In genomic region chrY:7712274-7712673, GRCh38 we compare ENCODE assay signal across 18 cellular contexts.
"Had no signal": no experiment of that assay in that cellular context is flagged by ENCODE, and none has a peak within 500 bp of the region (broad histone marks: within the 10 kb centered on the region; RNA-seq: fewer than 3 reads in every experiment).

No MANE protein-coding gene starts in this region.

- H3K27ac Mint-ChIP-seq: activated CD4-positive, alpha-beta T cell treated with anti-CD3 and anti-CD28 coated beads for 36 hours; activated CD8-positive, alpha-beta T cell treated with anti-CD3 and anti-CD28 coated beads for 36 hours; activated naive CD8-positive, alpha-beta T cell treated with anti-CD3 and anti-CD28 coated beads, Interleukin-2, amount 10 ng/mL, durations not matched to agents 7 days and 5 days; activated T-cell treated with anti-CD3 and anti-CD28 coated beads, Interleukin-2, amount 50 U/mL, for 72 hours; memory B cell; stimulated activated naive CD8-positive, alpha-beta T cell treated with anti-CD3 and anti-CD28 coated beads, Interleukin-15, Interleukin-2, amounts not matched to agents 100 ng/mL and 50 ng/mL, for 24 hours had no signal

- H3K36me3 Mint-ChIP-seq: activated naive CD8-positive, alpha-beta T cell treated with anti-CD3 and anti-CD28 coated beads, Interleukin-2, amount 10 ng/mL, durations not matched to agents 7 days and 5 days; memory B cell had no signal

- H3K27ac ChIP-seq: coronary artery, heart left ventricle, upper lobe of left lung, VCaP had no signal

- H3K4me1 ChIP-seq: heart left ventricle, upper lobe of left lung had no signal

- H3K9me3 ChIP-seq: heart left ventricle, upper lobe of left lung had no signal

- ATAC-seq: activated CD4-positive, alpha-beta T cell treated with anti-CD3 and anti-CD28 coated beads for 36 hours; activated CD8-positive, alpha-beta T cell treated with anti-CD3 and anti-CD28 coated beads for 36 hours; activated T-cell treated with anti-CD3 and anti-CD28 coated beads, Interleukin-2, amount 50 U/mL, for 72 hours; heart left ventricle had no signal

- DNase-seq: activated CD4-positive, alpha-beta T cell treated with anti-CD3 and anti-CD28 coated beads for 36 hours; activated CD8-positive, alpha-beta memory T cell treated with anti-CD3 and anti-CD28 coated beads, Interleukin-2, amount 50 U/mL, for 4 hours; activated CD8-positive, alpha-beta T cell treated with anti-CD3 and anti-CD28 coated beads for 36 hours; activated naive CD8-positive, alpha-beta T cell treated with anti-CD3 and anti-CD28 coated beads, Interleukin-2, amount 10 ng/mL, durations not matched to agents 7 days and 5 days; activated T-cell treated with anti-CD3 and anti-CD28 coated beads, Interleukin-2, amount 50 U/mL, for 72 hours; aorta; caudate nucleus; effector memory CD4-positive, alpha-beta T cell; heart left ventricle; stimulated activated CD4-positive, alpha-beta T cell treated with anti-CD3 and anti-CD28 coated beads, Interleukin-15, amount 100 ng/mL, for 24 hours; stimulated activated CD4-positive, alpha-beta T cell treated with anti-CD3 and anti-CD28 coated beads, Interleukin-4, amount 100 ng/mL, for 24 hours; T1000; upper lobe of left lung had no signal

- H3K4me3 ChIP-seq: coronary artery, heart left ventricle, upper lobe of left lung had no signal

- H3K4me1 Mint-ChIP-seq: activated CD4-positive, alpha-beta T cell treated with anti-CD3 and anti-CD28 coated beads for 36 hours; activated naive CD8-positive, alpha-beta T cell treated with anti-CD3 and anti-CD28 coated beads, Interleukin-2, amount 10 ng/mL, durations not matched to agents 7 days and 5 days; memory B cell; neural crest cell had no signal

- H3K27me3 ChIP-seq: heart left ventricle, upper lobe of left lung had no signal

- H3K9me3 Mint-ChIP-seq: activated CD8-positive, alpha-beta T cell treated with anti-CD3 and anti-CD28 coated beads for 36 hours; activated naive CD8-positive, alpha-beta T cell treated with anti-CD3 and anti-CD28 coated beads, Interleukin-2, amount 10 ng/mL, durations not matched to agents 7 days and 5 days; activated T-cell treated with anti-CD3 and anti-CD28 coated beads, Interleukin-2, amount 50 U/mL, for 72 hours; memory B cell; neural crest cell; stimulated activated naive CD8-positive, alpha-beta T cell treated with anti-CD3 and anti-CD28 coated beads, Interleukin-15, Interleukin-2, amounts not matched to agents 100 ng/mL and 50 ng/mL, for 24 hours had no signal

- H3K36me3 ChIP-seq: heart left ventricle, upper lobe of left lung had no signal

- H3K4me3 Mint-ChIP-seq: activated CD4-positive, alpha-beta T cell treated with anti-CD3 and anti-CD28 coated beads for 36 hours; activated CD8-positive, alpha-beta T cell treated with anti-CD3 and anti-CD28 coated beads for 36 hours; activated naive CD8-positive, alpha-beta T cell treated with anti-CD3 and anti-CD28 coated beads, Interleukin-2, amount 10 ng/mL, durations not matched to agents 7 days and 5 days; activated T-cell treated with anti-CD3 and anti-CD28 coated beads, Interleukin-2, amount 50 U/mL, for 72 hours; memory B cell; neural crest cell; stimulated activated naive CD8-positive, alpha-beta T cell treated with anti-CD3 and anti-CD28 coated beads, Interleukin-15, Interleukin-2, amounts not matched to agents 100 ng/mL and 50 ng/mL, for 24 hours had no signal

- H3K27me3 Mint-ChIP-seq: memory B cell had no signal
